25 cellular contexts compared by ENCODE assay signal in the genomic region with DNA sequence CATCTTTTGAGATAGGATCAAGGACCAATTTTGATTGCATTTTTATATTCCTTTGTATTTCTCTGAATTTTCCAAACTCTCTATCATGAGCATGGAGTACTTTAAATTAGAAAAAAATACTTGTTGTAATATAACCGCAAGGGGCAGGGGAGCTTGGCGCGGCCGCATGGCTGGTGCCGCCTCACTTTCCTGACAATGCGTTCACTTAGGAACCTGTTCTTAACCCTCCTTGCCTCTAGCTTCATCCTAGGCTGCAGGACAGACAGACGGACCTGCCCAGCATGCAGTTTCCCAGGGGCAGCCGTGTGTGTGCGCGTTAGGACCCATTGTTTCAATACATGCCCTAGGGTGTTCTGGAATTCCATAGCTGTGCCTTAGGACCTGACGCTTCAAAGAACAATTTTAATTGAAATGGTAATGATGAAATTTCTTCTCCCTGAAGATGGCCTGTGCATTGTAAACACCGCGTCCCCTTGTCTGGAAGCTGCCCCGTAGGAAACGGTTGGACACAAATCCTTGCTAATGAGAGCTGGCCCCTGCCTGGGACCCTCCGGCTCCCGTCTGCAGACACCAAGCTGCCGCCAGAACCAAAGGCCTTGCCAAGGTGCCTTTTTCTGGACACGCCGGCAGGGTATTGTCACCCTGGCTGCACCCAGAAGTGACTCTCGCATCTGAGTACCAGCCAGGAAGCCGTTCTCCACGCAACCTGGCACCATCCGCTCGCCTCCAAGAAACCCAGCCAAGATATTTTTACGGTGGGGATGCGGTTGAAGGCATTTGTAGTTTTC.
"Had no signal": no experiment of that assay in that cellular context is flagged by ENCODE, and none has a peak within 500 bp of the region (broad histone marks: within the 10 kb centered on the region; RNA-seq: fewer than 3 reads in every experiment).

No MANE protein-coding gene starts in this region.

- DNase-seq: activated CD4-positive, alpha-beta memory T cell treated with anti-CD3 and anti-CD28 coated beads, Interleukin-2, amount 10 ng/mL, durations not matched to agents 7 days and 5 days; activated CD4-positive, alpha-beta T cell treated with anti-CD3 and anti-CD28 coated beads, Interleukin-2, amount 10 ng/mL, durations not matched to agents 7 days and 5 days; activated CD4-positive, CD25-positive, alpha-beta regulatory T cell treated with anti-CD3 and anti-CD28 coated beads, Interleukin-2, amount 50 U/mL, for 72 hours; activated gamma-delta T cell; activated naive CD4-positive, alpha-beta T cell treated with anti-CD3 and anti-CD28 coated beads, Interleukin-2, amount 10 ng/mL, durations not matched to agents 7 days and 5 days; activated naive CD8-positive, alpha-beta T cell treated with anti-CD3 and anti-CD28 coated beads, Interleukin-2, amount 10 ng/mL, durations not matched to agents 7 days and 5 days; brain microvascular endothelial cell; central memory CD4-positive, alpha-beta T cell; endodermal cell; esophagus squamous epithelium; glutamatergic neuron; islet precursor cell; natural killer cell; right lobe of liver; stimulated activated CD4-positive, alpha-beta T cell treated with anti-CD3 and anti-CD28 coated beads, Interleukin-12 subunit alpha, Interleukin-12 subunit beta, amount 100 ng/mL, for 4 hours; stimulated activated CD4-positive, alpha-beta T cell treated with anti-CD3 and anti-CD28 coated beads, Interleukin-4, amount 100 ng/mL, for 24 hours; trophoblast cell; uterus; WERI-Rb-1 had no signal

- H3K9me3 ChIP-seq: esophagus squamous epithelium, right lobe of liver, thoracic aorta, uterus had no signal

- H3K4me1 ChIP-seq: ascending aorta, esophagus squamous epithelium, right lobe of liver, uterus had no signal

- H3K36me3 Mint-ChIP-seq: activated naive CD4-positive, alpha-beta T cell treated with anti-CD3 and anti-CD28 coated beads, Interleukin-2, amount 10 ng/mL, durations not matched to agents 7 days and 5 days; activated naive CD8-positive, alpha-beta T cell treated with anti-CD3 and anti-CD28 coated beads, Interleukin-2, amount 10 ng/mL, durations not matched to agents 7 days and 5 days; memory B cell; natural killer cell; stimulated activated effector memory CD8-positive, alpha-beta T cell treated with anti-CD3 and anti-CD28 coated beads, Interleukin-12 subunit alpha, Interleukin-12 subunit beta, amount 100 ng/mL, for 72 hours had no signal

- H3K4me3 ChIP-seq: ascending aorta, esophagus squamous epithelium, right lobe of liver, thoracic aorta, uterus had no signal

- H3K4me3 Mint-ChIP-seq: activated CD4-positive, alpha-beta memory T cell treated with anti-CD3 and anti-CD28 coated beads, Interleukin-2, amount 10 ng/mL, durations not matched to agents 7 days and 5 days; activated CD4-positive, alpha-beta T cell treated with anti-CD3 and anti-CD28 coated beads, Interleukin-2, amount 10 ng/mL, durations not matched to agents 7 days and 5 days; activated naive CD4-positive, alpha-beta T cell treated with anti-CD3 and anti-CD28 coated beads, Interleukin-2, amount 10 ng/mL, durations not matched to agents 7 days and 5 days; activated naive CD8-positive, alpha-beta T cell treated with anti-CD3 and anti-CD28 coated beads, Interleukin-2, amount 10 ng/mL, durations not matched to agents 7 days and 5 days; activated T-helper 1 cell treated with anti-CD3 and anti-CD28 coated beads, Interleukin-12 subunit alpha, Interleukin-12 subunit beta, Interleukin-2, Interleukin-4 antibody, amounts not matched to agents 30 ng/mL and 10 ng/mL and 1 ng/mL, durations not matched to agents 14 hours and 24 hours and 36 hours; endodermal cell; memory B cell; natural killer cell; stimulated activated effector memory CD8-positive, alpha-beta T cell treated with anti-CD3 and anti-CD28 coated beads, Interleukin-12 subunit alpha, Interleukin-12 subunit beta, amount 100 ng/mL, for 72 hours; stimulated activated naive CD8-positive, alpha-beta T cell treated with anti-CD3 and anti-CD28 coated beads, Interleukin-15, Interleukin-2, amounts not matched to agents 100 ng/mL and 50 ng/mL, for 24 hours had no signal

- H3K27me3 ChIP-seq: ascending aorta, brain microvascular endothelial cell, right lobe of liver, uterus had no signal

- H3K4me1 Mint-ChIP-seq: activated CD4-positive, alpha-beta memory T cell treated with anti-CD3 and anti-CD28 coated beads, Interleukin-2, amount 10 ng/mL, durations not matched to agents 7 days and 5 days; activated CD4-positive, alpha-beta T cell treated with anti-CD3 and anti-CD28 coated beads, Interleukin-2, amount 10 ng/mL, durations not matched to agents 7 days and 5 days; activated naive CD4-positive, alpha-beta T cell treated with anti-CD3 and anti-CD28 coated beads, Interleukin-2, amount 10 ng/mL, durations not matched to agents 7 days and 5 days; activated naive CD8-positive, alpha-beta T cell treated with anti-CD3 and anti-CD28 coated beads, Interleukin-2, amount 10 ng/mL, durations not matched to agents 7 days and 5 days; memory B cell; natural killer cell; stimulated activated effector memory CD8-positive, alpha-beta T cell treated with anti-CD3 and anti-CD28 coated beads, Interleukin-12 subunit alpha, Interleukin-12 subunit beta, amount 100 ng/mL, for 72 hours had no signal

- H3K9me3 Mint-ChIP-seq: activated CD4-positive, alpha-beta T cell treated with anti-CD3 and anti-CD28 coated beads, Interleukin-2, amount 10 ng/mL, durations not matched to agents 7 days and 5 days; activated naive CD4-positive, alpha-beta T cell treated with anti-CD3 and anti-CD28 coated beads, Interleukin-2, amount 10 ng/mL, durations not matched to agents 7 days and 5 days; activated naive CD8-positive, alpha-beta T cell treated with anti-CD3 and anti-CD28 coated beads, Interleukin-2, amount 10 ng/mL, durations not matched to agents 7 days and 5 days; activated T-helper 1 cell treated with anti-CD3 and anti-CD28 coated beads, Interleukin-12 subunit alpha, Interleukin-12 subunit beta, Interleukin-2, Interleukin-4 antibody, amounts not matched to agents 30 ng/mL and 10 ng/mL and 1 ng/mL, durations not matched to agents 14 hours and 24 hours and 36 hours had no signal

- H3K27ac Mint-ChIP-seq: activated CD4-positive, alpha-beta memory T cell treated with anti-CD3 and anti-CD28 coated beads, Interleukin-2, amount 10 ng/mL, durations not matched to agents 7 days and 5 days; activated CD4-positive, alpha-beta T cell treated with anti-CD3 and anti-CD28 coated beads, Interleukin-2, amount 10 ng/mL, durations not matched to agents 7 days and 5 days; activated naive CD4-positive, alpha-beta T cell treated with anti-CD3 and anti-CD28 coated beads, Interleukin-2, amount 10 ng/mL, durations not matched to agents 7 days and 5 days; activated naive CD8-positive, alpha-beta T cell treated with anti-CD3 and anti-CD28 coated beads, Interleukin-2, amount 10 ng/mL, durations not matched to agents 7 days and 5 days; activated T-helper 1 cell treated with anti-CD3 and anti-CD28 coated beads, Interleukin-12 subunit alpha, Interleukin-12 subunit beta, Interleukin-2, Interleukin-4 antibody, amounts not matched to agents 30 ng/mL and 10 ng/mL and 1 ng/mL, durations not matched to agents 14 hours and 24 hours and 36 hours; endodermal cell; memory B cell; natural killer cell; stimulated activated effector memory CD8-positive, alpha-beta T cell treated with anti-CD3 and anti-CD28 coated beads, Interleukin-12 subunit alpha, Interleukin-12 subunit beta, amount 100 ng/mL, for 72 hours; stimulated activated naive CD8-positive, alpha-beta T cell treated with anti-CD3 and anti-CD28 coated beads, Interleukin-15, Interleukin-2, amounts not matched to agents 100 ng/mL and 50 ng/mL, for 24 hours had no signal

- H3K27ac ChIP-seq: ascending aorta, brain microvascular endothelial cell, esophagus squamous epithelium, right lobe of liver, thoracic aorta, uterus, WERI-Rb-1 had no signal

- H3K36me3 ChIP-seq: ascending aorta, brain microvascular endothelial cell, esophagus squamous epithelium, right lobe of liver, thoracic aorta, uterus, WERI-Rb-1 had no signal
